ENCODE assay signal across 1 cellular context in genomic region chr17:43360739-43361498, GRCh38.
A peak's percentile ranks its signal among the peaks of the same experiment; 100 is the strongest.
TF ChIP-seq lines count a peak whose summit lies in the region.

No MANE protein-coding gene starts in this region.

TF ChIP-seq in HepG2, 621 proteins besides CTCF, POLR2A, EP300 and RAD21 (continued from another document and continues in another):
- peak; percentile 27; the same call in 1 of the 2 replicates for TF ChIP-seq ZHX2 (IDR thresholded peaks at IDR 0.05; ENCODE audit: low read depth)
- peak; percentile 87 for TF ChIP-seq ZHX2 (CRISPR knock-in tag; IDR thresholded peaks at IDR 0.05; ENCODE audit: borderline replicate concordance)
- peak; percentile 94 for TF ChIP-seq ZNF724P (CRISPR knock-in tag; IDR thresholded peaks at IDR 0.05; ENCODE audit: borderline replicate concordance)
- peak; percentile 75 for TF ChIP-seq HDAC2 (CRISPR knock-in tag; IDR thresholded peaks at IDR 0.05)
- peak; percentile 59; the same call in 1 of the 2 replicates for TF ChIP-seq CREB1 (IDR thresholded peaks at IDR 0.05)
- TF ChIP-seq CREB1 (CRISPR knock-in tag; IDR thresholded peaks at IDR 0.05), result peak; percentile 88
- TF ChIP-seq RFX3 (CRISPR knock-in tag; IDR thresholded peaks at IDR 0.05), result peak; percentile 41; the same call in 1 of the 2 replicates
- TF ChIP-seq RBM22 (optimal IDR thresholded peaks at IDR 0.05; ENCODE audit: low read length), result peak; percentile 99
- TF ChIP-seq JDP2 (CRISPR knock-in tag; IDR thresholded peaks at IDR 0.05; ENCODE audit: borderline replicate concordance), result peak; percentile 97
- TF ChIP-seq NFYC (CRISPR knock-in tag; IDR thresholded peaks at IDR 0.05), result peak; percentile 60
- TF ChIP-seq, protein P1, sequence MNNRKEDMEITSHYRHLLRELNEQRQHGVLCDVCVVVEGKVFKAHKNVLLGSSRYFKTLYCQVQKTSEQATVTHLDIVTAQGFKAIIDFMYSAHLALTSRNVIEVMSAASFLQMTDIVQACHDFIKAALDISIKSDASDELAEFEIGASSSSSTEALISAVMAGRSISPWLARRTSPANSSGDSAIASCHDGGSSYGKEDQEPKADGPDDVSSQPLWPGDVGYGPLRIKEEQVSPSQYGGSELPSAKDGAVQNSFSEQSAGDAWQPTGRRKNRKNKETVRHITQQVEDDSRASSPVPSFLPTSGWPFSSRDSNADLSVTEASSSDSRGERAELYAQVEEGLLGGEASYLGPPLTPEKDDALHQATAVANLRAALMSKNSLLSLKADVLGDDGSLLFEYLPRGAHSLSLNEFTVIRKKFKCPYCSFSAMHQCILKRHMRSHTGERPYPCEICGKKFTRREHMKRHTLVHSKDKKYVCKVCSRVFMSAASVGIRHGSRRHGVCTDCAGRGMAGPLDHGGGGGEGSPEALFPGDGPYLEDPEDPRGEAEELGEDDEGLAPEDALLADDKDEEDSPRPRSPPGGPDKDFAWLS (CRISPR knock-in tag; IDR thresholded peaks at IDR 0.05; ENCODE audit: borderline replicate concordance), result no peak
- no peak for TF ChIP-seq ZNF790 (CRISPR knock-in tag; IDR thresholded peaks at IDR 0.05; ENCODE audit: borderline replicate concordance)
- TF ChIP-seq ATF6 (CRISPR knock-in tag; conservative IDR thresholded peaks at IDR 0.05), result peak; percentile 96
- peak; percentile 87; the same call in 1 of the 2 replicates for TF ChIP-seq ZBTB39 (CRISPR knock-in tag; IDR thresholded peaks at IDR 0.05)
- TF ChIP-seq, protein P2, sequence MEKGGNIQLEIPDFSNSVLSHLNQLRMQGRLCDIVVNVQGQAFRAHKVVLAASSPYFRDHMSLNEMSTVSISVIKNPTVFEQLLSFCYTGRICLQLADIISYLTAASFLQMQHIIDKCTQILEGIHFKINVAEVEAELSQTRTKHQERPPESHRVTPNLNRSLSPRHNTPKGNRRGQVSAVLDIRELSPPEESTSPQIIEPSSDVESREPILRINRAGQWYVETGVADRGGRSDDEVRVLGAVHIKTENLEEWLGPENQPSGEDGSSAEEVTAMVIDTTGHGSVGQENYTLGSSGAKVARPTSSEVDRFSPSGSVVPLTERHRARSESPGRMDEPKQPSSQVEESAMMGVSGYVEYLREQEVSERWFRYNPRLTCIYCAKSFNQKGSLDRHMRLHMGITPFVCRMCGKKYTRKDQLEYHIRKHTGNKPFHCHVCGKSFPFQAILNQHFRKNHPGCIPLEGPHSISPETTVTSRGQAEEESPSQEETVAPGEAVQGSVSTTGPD (CRISPR knock-in tag; IDR thresholded peaks at IDR 0.05), result no peak
- peak; percentile 72 for TF ChIP-seq AGO2 (optimal IDR thresholded peaks at IDR 0.05; ENCODE audit: low read depth, low read length)
- TF ChIP-seq ZNF510 (CRISPR knock-in tag; IDR thresholded peaks at IDR 0.05; ENCODE audit: low read depth), result no peak
- 0 out of 2 replicates have a peak, but pooled peaks have one; percentile 40 for TF ChIP-seq MXD4 (CRISPR knock-in tag; IDR thresholded peaks at IDR 0.05)
- peak; percentile 100 for TF ChIP-seq ZSCAN29 (CRISPR knock-in tag; conservative IDR thresholded peaks at IDR 0.05)
- peak; percentile 76; the same call in 1 of the 2 replicates for TF ChIP-seq GZF1 (CRISPR knock-in tag; IDR thresholded peaks at IDR 0.05)
- peak; percentile 70 for TF ChIP-seq GMEB2 (CRISPR knock-in tag; IDR thresholded peaks at IDR 0.05; ENCODE audit: low read depth)
- peak; percentile 85; the same call in 1 of the 2 replicates for TF ChIP-seq FOXK1 (CRISPR knock-in tag; IDR thresholded peaks at IDR 0.05; ENCODE audit: borderline replicate concordance, low read depth)
- peak; percentile 81 for TF ChIP-seq KDM2A (CRISPR knock-in tag; IDR thresholded peaks at IDR 0.05; ENCODE audit: borderline replicate concordance, low read depth)
- peak; percentile 69 for TF ChIP-seq POGZ (CRISPR knock-in tag; IDR thresholded peaks at IDR 0.05)
- TF ChIP-seq MATR3 (CRISPR knock-in tag; IDR thresholded peaks at IDR 0.05), result no peak
- TF ChIP-seq NONO (IDR thresholded peaks at IDR 0.05), result peak; percentile 100
- peak; percentile 100 for TF ChIP-seq NONO (CRISPR knock-in tag; conservative IDR thresholded peaks at IDR 0.05)
- TF ChIP-seq, protein P3, sequence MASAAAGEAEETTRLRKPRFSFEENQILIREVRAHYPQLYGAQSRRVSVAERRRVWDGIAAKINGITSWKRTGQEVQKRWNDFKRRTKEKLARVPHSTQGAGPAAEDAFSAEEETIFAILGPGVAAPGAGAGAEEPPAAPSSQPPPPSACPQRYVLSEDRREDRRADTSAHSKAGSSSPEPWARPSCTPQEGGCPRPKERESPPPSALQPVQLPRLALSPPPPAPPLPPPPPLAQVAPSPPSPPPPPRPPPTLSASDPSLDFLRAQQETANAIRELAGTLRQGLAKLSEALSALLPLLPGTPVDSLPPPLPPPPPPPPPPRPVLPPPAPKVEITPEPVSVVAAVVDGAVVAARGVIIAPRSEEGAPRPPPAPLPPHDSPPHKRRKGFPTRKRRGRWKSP (CRISPR knock-in tag; IDR thresholded peaks at IDR 0.05), result peak; percentile 98
- TF ChIP-seq KDM4B (CRISPR knock-in tag; IDR thresholded peaks at IDR 0.05), result peak; percentile 96
- TF ChIP-seq ZNF3 (CRISPR knock-in tag; IDR thresholded peaks at IDR 0.05), result 0 out of 2 replicates have a peak, but pooled peaks have one; percentile 40
- TF ChIP-seq ARID2 (CRISPR knock-in tag; IDR thresholded peaks at IDR 0.05; ENCODE audit: borderline replicate concordance), result peak; percentile 67; the same call in 1 of the 2 replicates
- peak; percentile 100 for TF ChIP-seq POLR2AphosphoS5 (IDR thresholded peaks at IDR 0.05; ENCODE audit: low read depth, low read length)
- TF ChIP-seq ZNF501 (CRISPR knock-in tag; IDR thresholded peaks at IDR 0.05), result peak; percentile 92
- peak; percentile 99 for TF ChIP-seq ZGPAT (CRISPR knock-in tag; IDR thresholded peaks at IDR 0.05)
- peak; percentile 97 for TF ChIP-seq SIN3A (IDR thresholded peaks at IDR 0.05; ENCODE audit: borderline replicate concordance, low read depth, low read length)
- TF ChIP-seq TIGD3 (CRISPR knock-in tag; IDR thresholded peaks at IDR 0.05; ENCODE audit: borderline replicate concordance), result no peak; the same call in 1 of the 2 replicates
- peak; percentile 55; the same call in 1 of the 2 replicates for TF ChIP-seq ZNF432 (CRISPR knock-in tag; IDR thresholded peaks at IDR 0.05; ENCODE audit: borderline replicate concordance)
- peak; percentile 53 for TF ChIP-seq ZNF496 (CRISPR knock-in tag; IDR thresholded peaks at IDR 0.05; ENCODE audit: insufficient replicate concordance)
- TF ChIP-seq TFDP1 (CRISPR knock-in tag; IDR thresholded peaks at IDR 0.05; ENCODE audit: borderline replicate concordance), result peak; percentile 27; the same call in 1 of the 2 replicates
- no peak for TF ChIP-seq ZNF644 (CRISPR knock-in tag; IDR thresholded peaks at IDR 0.05; ENCODE audit: low read depth)
- TF ChIP-seq ZNF878 (CRISPR knock-in tag; IDR thresholded peaks at IDR 0.05), result peak; percentile 100
